ENCODE assay signal across 1 cellular context in the genomic region with DNA sequence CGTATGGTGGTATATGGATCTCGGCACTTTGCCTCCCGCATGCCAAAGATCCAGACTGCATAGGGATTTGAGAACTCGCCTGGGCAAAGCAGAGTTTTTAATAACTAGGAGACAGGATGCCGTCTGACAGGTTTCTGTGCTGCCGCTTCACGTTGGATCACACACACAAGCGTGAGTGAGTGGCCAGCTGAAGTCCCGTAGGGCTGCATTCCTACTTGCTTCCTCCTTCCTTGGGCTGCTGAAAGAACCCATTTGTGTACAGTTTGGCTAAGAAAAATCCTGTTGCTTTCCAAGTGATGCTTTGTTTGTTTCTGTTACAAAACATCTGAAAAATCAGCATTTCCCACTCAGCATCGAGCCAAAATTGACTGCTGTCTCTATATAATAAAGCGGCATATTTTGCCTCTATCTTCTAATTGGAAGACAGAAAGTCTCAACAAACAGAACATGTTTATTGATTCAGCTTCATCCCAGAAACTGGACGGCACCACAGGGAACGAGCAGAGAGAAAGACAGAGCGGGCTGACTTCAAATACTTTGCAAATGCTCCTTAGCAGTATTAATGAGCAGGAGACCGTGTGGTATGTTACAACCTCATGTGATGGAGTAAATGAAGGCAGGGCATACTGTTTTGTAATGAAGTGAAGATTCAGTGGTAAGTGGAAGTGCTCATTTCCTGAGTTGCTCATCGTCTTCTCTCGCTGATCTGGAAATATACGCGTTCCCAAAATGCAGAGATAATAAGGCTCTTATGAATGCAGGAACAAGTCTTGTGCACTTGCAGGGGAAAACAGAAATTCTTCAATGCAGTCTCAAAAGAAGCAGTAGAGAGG.
TF ChIP-seq lines count a peak whose summit lies in the region.

No MANE protein-coding gene starts in this region.

TF ChIP-seq in GM23338, 12 proteins besides CTCF, POLR2A, EP300 and RAD21 (continued from another document):
- TF ChIP-seq, protein P1, sequence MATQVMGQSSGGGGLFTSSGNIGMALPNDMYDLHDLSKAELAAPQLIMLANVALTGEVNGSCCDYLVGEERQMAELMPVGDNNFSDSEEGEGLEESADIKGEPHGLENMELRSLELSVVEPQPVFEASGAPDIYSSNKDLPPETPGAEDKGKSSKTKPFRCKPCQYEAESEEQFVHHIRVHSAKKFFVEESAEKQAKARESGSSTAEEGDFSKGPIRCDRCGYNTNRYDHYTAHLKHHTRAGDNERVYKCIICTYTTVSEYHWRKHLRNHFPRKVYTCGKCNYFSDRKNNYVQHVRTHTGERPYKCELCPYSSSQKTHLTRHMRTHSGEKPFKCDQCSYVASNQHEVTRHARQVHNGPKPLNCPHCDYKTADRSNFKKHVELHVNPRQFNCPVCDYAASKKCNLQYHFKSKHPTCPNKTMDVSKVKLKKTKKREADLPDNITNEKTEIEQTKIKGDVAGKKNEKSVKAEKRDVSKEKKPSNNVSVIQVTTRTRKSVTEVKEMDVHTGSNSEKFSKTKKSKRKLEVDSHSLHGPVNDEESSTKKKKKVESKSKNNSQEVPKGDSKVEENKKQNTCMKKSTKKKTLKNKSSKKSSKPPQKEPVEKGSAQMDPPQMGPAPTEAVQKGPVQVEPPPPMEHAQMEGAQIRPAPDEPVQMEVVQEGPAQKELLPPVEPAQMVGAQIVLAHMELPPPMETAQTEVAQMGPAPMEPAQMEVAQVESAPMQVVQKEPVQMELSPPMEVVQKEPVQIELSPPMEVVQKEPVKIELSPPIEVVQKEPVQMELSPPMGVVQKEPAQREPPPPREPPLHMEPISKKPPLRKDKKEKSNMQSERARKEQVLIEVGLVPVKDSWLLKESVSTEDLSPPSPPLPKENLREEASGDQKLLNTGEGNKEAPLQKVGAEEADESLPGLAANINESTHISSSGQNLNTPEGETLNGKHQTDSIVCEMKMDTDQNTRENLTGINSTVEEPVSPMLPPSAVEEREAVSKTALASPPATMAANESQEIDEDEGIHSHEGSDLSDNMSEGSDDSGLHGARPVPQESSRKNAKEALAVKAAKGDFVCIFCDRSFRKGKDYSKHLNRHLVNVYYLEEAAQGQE (IDR thresholded peaks at IDR 0.05; ENCODE audit: unreplicated experiment) = no peak
- TF ChIP-seq ZNF331 (CRISPR knock-in tag; IDR thresholded peaks at IDR 0.05; ENCODE audit: low read depth) (no peak), EZH2 (IDR thresholded peaks at IDR 0.05; ENCODE audit: low read depth, unreplicated experiment) (no peak), POLR2AphosphoS5 (IDR thresholded peaks at IDR 0.05; ENCODE audit: low read depth) (no peak), STAT1 (IDR thresholded peaks at IDR 0.05; ENCODE audit: unreplicated experiment) (no peak), JUNB (IDR thresholded peaks at IDR 0.05; ENCODE audit: unreplicated experiment) (no peak), CREB1 (CRISPR knock-in tag; IDR thresholded peaks at IDR 0.05; ENCODE audit: low read depth) (no peak), ZNF114 (CRISPR knock-in tag; IDR thresholded peaks at IDR 0.05) (no peak)
- TF ChIP-seq, protein P2, sequence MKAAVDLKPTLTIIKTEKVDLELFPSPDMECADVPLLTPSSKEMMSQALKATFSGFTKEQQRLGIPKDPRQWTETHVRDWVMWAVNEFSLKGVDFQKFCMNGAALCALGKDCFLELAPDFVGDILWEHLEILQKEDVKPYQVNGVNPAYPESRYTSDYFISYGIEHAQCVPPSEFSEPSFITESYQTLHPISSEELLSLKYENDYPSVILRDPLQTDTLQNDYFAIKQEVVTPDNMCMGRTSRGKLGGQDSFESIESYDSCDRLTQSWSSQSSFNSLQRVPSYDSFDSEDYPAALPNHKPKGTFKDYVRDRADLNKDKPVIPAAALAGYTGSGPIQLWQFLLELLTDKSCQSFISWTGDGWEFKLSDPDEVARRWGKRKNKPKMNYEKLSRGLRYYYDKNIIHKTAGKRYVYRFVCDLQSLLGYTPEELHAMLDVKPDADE (IDR thresholded peaks at IDR 0.05) = no peak
- TF ChIP-seq, protein P3, sequence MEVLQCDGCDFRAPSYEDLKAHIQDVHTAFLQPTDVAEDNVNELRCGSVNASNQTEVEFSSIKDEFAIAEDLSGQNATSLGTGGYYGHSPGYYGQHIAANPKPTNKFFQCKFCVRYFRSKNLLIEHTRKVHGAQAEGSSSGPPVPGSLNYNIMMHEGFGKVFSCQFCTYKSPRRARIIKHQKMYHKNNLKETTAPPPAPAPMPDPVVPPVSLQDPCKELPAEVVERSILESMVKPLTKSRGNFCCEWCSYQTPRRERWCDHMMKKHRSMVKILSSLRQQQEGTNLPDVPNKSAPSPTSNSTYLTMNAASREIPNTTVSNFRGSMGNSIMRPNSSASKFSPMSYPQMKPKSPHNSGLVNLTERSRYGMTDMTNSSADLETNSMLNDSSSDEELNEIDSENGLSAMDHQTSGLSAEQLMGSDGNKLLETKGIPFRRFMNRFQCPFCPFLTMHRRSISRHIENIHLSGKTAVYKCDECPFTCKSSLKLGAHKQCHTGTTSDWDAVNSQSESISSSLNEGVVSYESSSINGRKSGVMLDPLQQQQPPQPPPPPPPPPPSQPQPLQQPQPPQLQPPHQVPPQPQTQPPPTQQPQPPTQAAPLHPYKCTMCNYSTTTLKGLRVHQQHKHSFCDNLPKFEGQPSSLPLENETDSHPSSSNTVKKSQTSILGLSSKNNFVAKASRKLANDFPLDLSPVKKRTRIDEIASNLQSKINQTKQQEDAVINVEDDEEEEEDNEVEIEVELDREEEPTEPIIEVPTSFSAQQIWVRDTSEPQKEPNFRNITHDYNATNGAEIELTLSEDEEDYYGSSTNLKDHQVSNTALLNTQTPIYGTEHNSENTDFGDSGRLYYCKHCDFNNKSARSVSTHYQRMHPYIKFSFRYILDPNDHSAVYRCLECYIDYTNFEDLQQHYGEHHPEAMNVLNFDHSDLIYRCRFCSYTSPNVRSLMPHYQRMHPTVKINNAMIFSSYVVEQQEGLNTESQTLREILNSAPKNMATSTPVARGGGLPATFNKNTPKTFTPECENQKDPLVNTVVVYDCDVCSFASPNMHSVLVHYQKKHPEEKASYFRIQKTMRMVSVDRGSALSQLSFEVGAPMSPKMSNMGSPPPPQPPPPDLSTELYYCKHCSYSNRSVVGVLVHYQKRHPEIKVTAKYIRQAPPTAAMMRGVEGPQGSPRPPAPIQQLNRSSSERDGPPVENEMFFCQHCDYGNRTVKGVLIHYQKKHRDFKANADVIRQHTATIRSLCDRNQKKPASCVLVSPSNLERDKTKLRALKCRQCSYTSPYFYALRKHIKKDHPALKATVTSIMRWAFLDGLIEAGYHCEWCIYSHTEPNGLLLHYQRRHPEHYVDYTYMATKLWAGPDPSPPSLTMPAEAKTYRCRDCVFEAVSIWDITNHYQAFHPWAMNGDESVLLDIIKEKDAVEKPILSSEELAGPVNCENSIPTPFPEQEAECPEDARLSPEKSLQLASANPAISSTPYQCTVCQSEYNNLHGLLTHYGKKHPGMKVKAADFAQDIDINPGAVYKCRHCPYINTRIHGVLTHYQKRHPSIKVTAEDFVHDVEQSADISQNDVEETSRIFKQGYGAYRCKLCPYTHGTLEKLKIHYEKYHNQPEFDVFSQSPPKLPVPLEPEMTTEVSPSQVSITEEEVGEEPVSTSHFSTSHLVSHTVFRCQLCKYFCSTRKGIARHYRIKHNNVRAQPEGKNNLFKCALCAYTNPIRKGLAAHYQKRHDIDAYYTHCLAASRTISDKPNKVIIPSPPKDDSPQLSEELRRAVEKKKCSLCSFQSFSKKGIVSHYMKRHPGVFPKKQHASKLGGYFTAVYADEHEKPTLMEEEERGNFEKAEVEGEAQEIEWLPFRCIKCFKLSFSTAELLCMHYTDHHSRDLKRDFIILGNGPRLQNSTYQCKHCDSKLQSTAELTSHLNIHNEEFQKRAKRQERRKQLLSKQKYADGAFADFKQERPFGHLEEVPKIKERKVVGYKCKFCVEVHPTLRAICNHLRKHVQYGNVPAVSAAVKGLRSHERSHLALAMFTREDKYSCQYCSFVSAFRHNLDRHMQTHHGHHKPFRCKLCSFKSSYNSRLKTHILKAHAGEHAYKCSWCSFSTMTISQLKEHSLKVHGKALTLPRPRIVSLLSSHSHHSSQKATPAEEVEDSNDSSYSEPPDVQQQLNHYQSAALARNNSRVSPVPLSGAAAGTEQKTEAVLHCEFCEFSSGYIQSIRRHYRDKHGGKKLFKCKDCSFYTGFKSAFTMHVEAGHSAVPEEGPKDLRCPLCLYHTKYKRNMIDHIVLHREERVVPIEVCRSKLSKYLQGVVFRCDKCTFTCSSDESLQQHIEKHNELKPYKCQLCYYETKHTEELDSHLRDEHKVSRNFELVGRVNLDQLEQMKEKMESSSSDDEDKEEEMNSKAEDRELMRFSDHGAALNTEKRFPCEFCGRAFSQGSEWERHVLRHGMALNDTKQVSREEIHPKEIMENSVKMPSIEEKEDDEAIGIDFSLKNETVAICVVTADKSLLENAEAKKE (CRISPR knock-in tag; IDR thresholded peaks at IDR 0.05) = no peak
